ENCODE assay signal across 8 cellular contexts in genomic region chr17:21667413-21668117, GRCh38. TPM values are rescaled to one million over a fixed set of nuclear protein-coding genes. Genes with fewer than 3 reads are reported as not detected.
"Had no signal": no experiment of that assay in that cellular context is flagged by ENCODE, and none has a peak within 500 bp of the region (broad histone marks: within the 10 kb centered on the region; RNA-seq: fewer than 3 reads in every experiment).

No MANE protein-coding gene starts in this region.

RNA-seq across cellular contexts. Expression of gene KCNJ18, which starts 24.8 kb away (rescaled TPM):
- total RNA-seq: activated CD8-positive, alpha-beta T cell treated with anti-CD3 and anti-CD28 coated beads for 36 hours; activated naive CD4-positive, alpha-beta T cell treated with anti-CD3 and anti-CD28 coated beads, Interleukin-2, amount 50 U/mL, for 72 hours; activated T-cell treated with anti-CD3 and anti-CD28 coated beads, Interleukin-2, amount 50 U/mL, for 4 hours; ascending aorta; body of pancreas; bronchial epithelial cell; SK-MEL-5 had no signal
- polyA plus RNA-seq: IgD-negative memory B cell had no signal
